29 cellular contexts compared by ENCODE assay signal in the genomic region with DNA sequence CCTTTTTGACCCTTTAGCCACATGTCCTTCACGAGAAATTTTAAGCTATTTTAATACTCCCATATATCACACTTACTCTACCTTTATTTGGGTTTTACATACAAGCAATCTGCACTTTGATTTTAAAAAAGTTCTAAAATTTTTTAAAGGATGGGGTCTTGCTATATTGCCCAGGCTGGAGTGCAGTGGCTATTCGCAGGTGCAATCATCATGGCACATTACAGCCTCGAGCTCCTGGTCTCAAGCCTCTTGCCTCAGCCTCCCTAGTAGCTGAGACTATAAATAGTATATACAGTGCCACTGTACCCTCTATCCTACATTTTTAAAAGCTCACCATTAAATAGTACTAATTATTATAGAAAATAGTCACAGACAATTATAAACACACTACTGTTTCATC.
"Had no signal": no experiment of that assay in that cellular context is flagged by ENCODE, and none has a peak within 500 bp of the region (broad histone marks: within the 10 kb centered on the region; RNA-seq: fewer than 3 reads in every experiment).

No MANE protein-coding gene starts in this region.

- H3K36me3 ChIP-seq: uterus had no signal

- H3K9me3 ChIP-seq: stomach, suprapubic skin, testis, thoracic aorta, thyroid gland, transverse colon, upper lobe of left lung, upper lobe of right lung, uterus, vagina had no signal

- H3K4me3 ChIP-seq: stomach, suprapubic skin, testis, thoracic aorta, thyroid gland, tibial artery, tibial nerve, transverse colon, upper lobe of left lung, upper lobe of right lung, uterus, vagina had no signal

- H3K4me3 Mint-ChIP-seq: stimulated activated effector memory CD8-positive, alpha-beta T cell treated with anti-CD3 and anti-CD28 coated beads, Interleukin-12 subunit alpha, Interleukin-12 subunit beta, amount 100 ng/mL, for 72 hours; stimulated activated memory B cell treated with anti-CD40 and anti-IgM and Interleukin-4, amounts not matched to agents 10 μg/mL and 1 μg/mL and 100 μg/mL, for 72 hours; stimulated activated naive B cell treated with anti-CD40 and anti-IgM and Interleukin-4, amounts not matched to agents 10 μg/mL and 1 μg/mL and 100 μg/mL, for 72 hours; stimulated activated naive CD8-positive, alpha-beta T cell treated with anti-CD3 and anti-CD28 coated beads, Interleukin-15, amount 100 ng/mL, for 72 hours; stimulated activated naive CD8-positive, alpha-beta T cell treated with anti-CD3 and anti-CD28 coated beads, Interleukin-15, Interleukin-2, amounts not matched to agents 100 ng/mL and 50 ng/mL, for 24 hours; type B pancreatic cell had no signal

- H3K4me1 Mint-ChIP-seq: stimulated activated effector memory CD8-positive, alpha-beta T cell treated with anti-CD3 and anti-CD28 coated beads, Interleukin-12 subunit alpha, Interleukin-12 subunit beta, amount 100 ng/mL, for 72 hours; stimulated activated memory B cell treated with anti-CD40 and anti-IgM and Interleukin-4, amounts not matched to agents 10 μg/mL and 1 μg/mL and 100 μg/mL, for 72 hours; stimulated activated naive B cell treated with anti-CD40 and anti-IgM and Interleukin-4, amounts not matched to agents 10 μg/mL and 1 μg/mL and 100 μg/mL, for 72 hours; stimulated activated naive CD8-positive, alpha-beta T cell treated with anti-CD3 and anti-CD28 coated beads, Interleukin-15, amount 100 ng/mL, for 72 hours had no signal

- H3K4me1 ChIP-seq: stomach, suprapubic skin, testis, thyroid gland, tibial artery, tibial nerve, transverse colon, upper lobe of left lung, upper lobe of right lung, uterus, vagina had no signal

- FAIRE-seq: urothelium cell line had no signal

- H3K27ac Mint-ChIP-seq: stimulated activated effector memory CD8-positive, alpha-beta T cell treated with anti-CD3 and anti-CD28 coated beads, Interleukin-12 subunit alpha, Interleukin-12 subunit beta, amount 100 ng/mL, for 72 hours; stimulated activated memory B cell treated with anti-CD40 and anti-IgM and Interleukin-4, amounts not matched to agents 10 μg/mL and 1 μg/mL and 100 μg/mL, for 72 hours; stimulated activated naive CD8-positive, alpha-beta T cell treated with anti-CD3 and anti-CD28 coated beads, Interleukin-15, amount 100 ng/mL, for 72 hours; stimulated activated naive CD8-positive, alpha-beta T cell treated with anti-CD3 and anti-CD28 coated beads, Interleukin-15, Interleukin-2, amounts not matched to agents 100 ng/mL and 50 ng/mL, for 24 hours; type B pancreatic cell had no signal

- H3K27ac ChIP-seq: stomach, suprapubic skin, testis, thoracic aorta, thyroid gland, tibial artery, tibial nerve, transverse colon, upper lobe of left lung, upper lobe of right lung, uterus, vagina had no signal

- ATAC-seq: stimulated activated effector memory CD8-positive, alpha-beta T cell treated with anti-CD3 and anti-CD28 coated beads, Interleukin-12 subunit alpha, Interleukin-12 subunit beta, amount 100 ng/mL, for 72 hours; stimulated activated memory B cell treated with anti-CD40 and anti-IgM and Interleukin-4, amounts not matched to agents 10 μg/mL and 1 μg/mL and 100 μg/mL, for 72 hours; stimulated activated naive B cell treated with anti-CD40 and anti-IgM and Interleukin-4, amounts not matched to agents 10 μg/mL and 1 μg/mL and 100 μg/mL, for 72 hours; stimulated activated naive CD8-positive, alpha-beta T cell treated with anti-CD3 and anti-CD28 coated beads, Interleukin-15, amount 100 ng/mL, for 72 hours; stimulated activated naive CD8-positive, alpha-beta T cell treated with anti-CD3 and anti-CD28 coated beads, Interleukin-15, Interleukin-2, amounts not matched to agents 100 U/mL and 50 U/mL, for 24 hours; upper lobe of right lung had no signal

- H3K27me3 ChIP-seq: stomach, suprapubic skin, testis, thyroid gland, tibial artery, tibial nerve, transverse colon, upper lobe of left lung, upper lobe of right lung, uterus, vagina had no signal

- H3K9me3 Mint-ChIP-seq: stimulated activated naive CD8-positive, alpha-beta T cell treated with anti-CD3 and anti-CD28 coated beads, Interleukin-15, Interleukin-2, amounts not matched to agents 100 ng/mL and 50 ng/mL, for 24 hours had no signal

- DNase-seq: stimulated activated CD4-positive, alpha-beta T cell treated with anti-CD3 and anti-CD28 coated beads, Interleukin-2, amount 100 ng/mL, for 48 hours; stimulated activated CD4-positive, alpha-beta T cell treated with anti-CD3 and anti-CD28 coated beads, Interleukin-4, amount 100 ng/mL, for 1 hour; stimulated activated CD4-positive, alpha-beta T cell treated with anti-CD3 and anti-CD28 coated beads, Interleukin-4, amount 100 ng/mL, for 24 hours; stimulated activated CD4-positive, alpha-beta T cell treated with anti-CD3 and anti-CD28 coated beads, Interleukin-4, amount 100 ng/mL, for 4 hours; stimulated activated CD8-positive, alpha-beta memory T cell treated with anti-CD3 and anti-CD28 coated beads, Interleukin-4, amount 100 ng/mL, for 48 hours; stimulated activated naive B cell treated with anti-CD40 and anti-IgM and Interleukin-4, amounts not matched to agents 10 μg/mL and 1 μg/mL and 100 μg/mL, for 72 hours; stimulated activated naive CD4-positive, alpha-beta T cell; stimulated activated naive CD4-positive, alpha-beta T cell treated with Interleukin-2 at 50 U/mL for 16 hours; stimulated activated naive CD8-positive, alpha-beta T cell treated with anti-CD3 and anti-CD28 coated beads, Interleukin-15, amount 100 ng/mL, for 72 hours; stimulated activated naive CD8-positive, alpha-beta T cell treated with anti-CD3 and anti-CD28 coated beads, Interleukin-15, Interleukin-2, amounts not matched to agents 100 U/mL and 50 U/mL, for 24 hours; stomach; substantia nigra; testis; thyroid gland; tibial artery; transverse colon; trophoblast cell; upper lobe of left lung; upper lobe of right lung; uterus had no signal

- H3K27me3 Mint-ChIP-seq: stimulated activated memory B cell treated with anti-CD40 and anti-IgM and Interleukin-4, amounts not matched to agents 10 μg/mL and 1 μg/mL and 100 μg/mL, for 72 hours; stimulated activated naive B cell treated with anti-CD40 and anti-IgM and Interleukin-4, amounts not matched to agents 10 μg/mL and 1 μg/mL and 100 μg/mL, for 72 hours; stimulated activated naive CD8-positive, alpha-beta T cell treated with anti-CD3 and anti-CD28 coated beads, Interleukin-15, amount 100 ng/mL, for 72 hours; stimulated activated naive CD8-positive, alpha-beta T cell treated with anti-CD3 and anti-CD28 coated beads, Interleukin-15, Interleukin-2, amounts not matched to agents 100 ng/mL and 50 ng/mL, for 24 hours; type B pancreatic cell had no signal
